ENCODE assay signal across 33 cellular contexts in genomic region chr14:24268225-24268624, GRCh38.
"Had no signal": no experiment of that assay in that cellular context is flagged by ENCODE, and none has a peak within 500 bp of the region (broad histone marks: within the 10 kb centered on the region; RNA-seq: fewer than 3 reads in every experiment).

No MANE protein-coding gene starts in this region.

- H3K4me3 ChIP-seq: adrenal gland, body of pancreas, breast epithelium had no signal

- FAIRE-seq: astrocyte, TTC549 had no signal

- H3K4me1 ChIP-seq: breast epithelium had no signal

- ATAC-seq: activated CD8-positive, alpha-beta T cell treated with anti-CD3 and anti-CD28 coated beads for 36 hours; activated naive CD4-positive, alpha-beta T cell treated with anti-CD3 and anti-CD28 coated beads, Interleukin-2, amount 50 U/mL, for 72 hours; activated T-cell treated with anti-CD3 and anti-CD28 coated beads, Interleukin-2, amount 50 U/mL, for 4 hours; activated T-cell treated with anti-CD3 and anti-CD28 coated beads, Interleukin-2, amount 50 U/mL, for 72 hours; activated T-helper 17 cell treated with anti-CD3 and anti-CD28 coated beads, Interleukin-2, amount 50 U/mL, for 72 hours; body of pancreas had no signal

- H3K9me3 ChIP-seq: adrenal gland, body of pancreas, breast epithelium had no signal

- DNase-seq: activated B cell treated with CpG ODN at 0.5 μM for 24 hours; activated CD4-positive, alpha-beta memory T cell treated with anti-CD3 and anti-CD28 coated beads for 36 hours; activated CD4-positive, alpha-beta T cell treated with anti-CD3 and anti-CD28 coated beads for 4 hours; activated CD4-positive, alpha-beta T cell treated with anti-CD3 and anti-CD28 coated beads, Interleukin-2, amount 10 ng/mL, durations not matched to agents 24 days and 14 days; activated CD4-positive, alpha-beta T cell treated with anti-CD3 and anti-CD28 coated beads, Interleukin-2, amount 50 U/mL, for 1 hour; activated CD4-positive, alpha-beta T cell treated with anti-CD3 and anti-CD28 coated beads, Interleukin-2, amount 50 U/mL, for 4 hours; activated CD4-positive, CD25-positive, alpha-beta regulatory T cell treated with anti-CD3 and anti-CD28 coated beads, Interleukin-2, amount 50 U/mL, for 72 hours; activated CD8-positive, alpha-beta memory T cell treated with anti-CD3 and anti-CD28 coated beads, Interleukin-2, amount 50 U/mL, for 4 hours; activated CD8-positive, alpha-beta T cell treated with anti-CD3 and anti-CD28 coated beads for 36 hours; activated effector memory CD4-positive, alpha-beta T cell treated with anti-CD3 and anti-CD28 coated beads, Interleukin-2, amount 50 U/mL, for 16 hours; activated gamma-delta T cell treated with Interleukin-2 at 50 U/mL for 16 hours; activated naive CD4-positive, alpha-beta T cell; activated naive CD4-positive, alpha-beta T cell treated with anti-CD3 and anti-CD28 coated beads for 36 hours; activated naive CD4-positive, alpha-beta T cell treated with anti-CD3 and anti-CD28 coated beads, Interleukin-2, amount 50 U/mL, for 16 hours; activated naive CD8-positive, alpha-beta T cell treated with anti-CD3 and anti-CD28 coated beads for 36 hours; activated T-cell treated with anti-CD3 and anti-CD28 coated beads for 4 hours; activated T-cell treated with anti-CD3 and anti-CD28 coated beads, Interleukin-2, amount 50 U/mL, for 1 hour; activated T-cell treated with anti-CD3 and anti-CD28 coated beads, Interleukin-2, amount 50 U/mL, for 4 hours; activated T-cell treated with anti-CD3 and anti-CD28 coated beads, Interleukin-2, amount 50 U/mL, for 72 hours; adrenal gland; amniotic stem cell; body of pancreas; brain microvascular endothelial cell; central memory CD4-positive, alpha-beta T cell; T-helper 1 cell; T-helper 2 cell; T-helper 9 cell had no signal

- H3K27ac ChIP-seq: adrenal gland, body of pancreas, brain microvascular endothelial cell, breast epithelium, VCaP had no signal
